In the genomic region with DNA sequence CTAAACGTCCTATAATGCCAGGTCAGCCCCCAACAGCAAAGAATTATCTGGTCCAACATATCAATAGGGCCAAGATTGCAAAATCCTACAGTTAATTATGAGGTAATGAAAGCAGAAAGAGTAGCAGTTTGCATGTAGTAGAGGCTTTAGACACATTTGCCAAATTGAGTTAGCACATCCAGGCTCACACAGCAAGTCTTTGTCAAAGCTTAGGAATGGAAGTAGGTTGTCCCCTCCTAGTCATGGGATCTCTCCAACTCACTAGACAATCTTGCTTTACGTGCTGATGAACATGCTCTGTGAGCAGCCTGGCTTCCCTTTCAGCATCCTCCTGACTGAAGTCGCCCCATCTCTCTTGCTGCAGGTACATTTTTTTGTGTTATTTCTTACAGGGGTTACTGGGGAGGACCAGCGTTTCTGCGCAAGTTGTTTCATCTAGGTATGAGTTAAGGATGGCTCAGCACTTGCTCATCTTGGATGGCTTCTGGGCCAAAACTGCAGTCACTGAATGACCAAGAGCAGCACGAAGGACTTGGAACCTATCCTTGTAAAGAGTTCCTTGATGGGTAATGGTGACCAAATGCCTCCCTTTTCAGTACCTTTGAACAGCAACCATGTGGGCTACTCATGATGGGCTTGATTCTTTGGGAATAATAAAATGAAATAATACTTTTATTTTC, we compare ENCODE assay signal across 22 cellular contexts.
"Had no signal": no experiment of that assay in that cellular context is flagged by ENCODE, and none has a peak within 500 bp of the region (broad histone marks: within the 10 kb centered on the region; RNA-seq: fewer than 3 reads in every experiment).

No MANE protein-coding gene starts in this region.

- H3K4me1 ChIP-seq: gastroesophageal sphincter, psoas muscle, right lobe of liver, testis, tibial nerve had no signal

- H3K4me2 ChIP-seq: hepatocyte had no signal

- DNase-seq: effector CD4-positive, alpha-beta T cell; endodermal cell; erythroblast; head of caudate nucleus; left colon; left ventricle myocardium superior; mesendoderm; naive thymus-derived CD4-positive, alpha-beta T cell; nephron progenitor cell; psoas muscle; retina; right lobe of liver; stimulated activated CD4-positive, alpha-beta T cell treated with anti-CD3 and anti-CD28 coated beads, Interleukin-4, amount 100 ng/mL, for 1 hour; stimulated activated CD8-positive, alpha-beta memory T cell treated with anti-CD3 and anti-CD28 coated beads, Interleukin-4, amount 100 ng/mL, for 48 hours; stimulated activated naive CD8-positive, alpha-beta T cell treated with anti-CD3 and anti-CD28 coated beads, Interleukin-15, amount 100 ng/mL, for 72 hours; testis had no signal

- H3K27ac ChIP-seq: coronary artery, gastroesophageal sphincter, hepatocyte, psoas muscle, right lobe of liver, testis, tibial nerve had no signal

- ATAC-seq: gastroesophageal sphincter; left colon; left ventricle myocardium superior; naive thymus-derived CD4-positive, alpha-beta T cell; right lobe of liver; stimulated activated memory B cell treated with anti-CD40 and anti-IgM and Interleukin-4, amounts not matched to agents 10 μg/mL and 1 μg/mL and 100 μg/mL, for 72 hours; stimulated activated naive CD8-positive, alpha-beta T cell treated with anti-CD3 and anti-CD28 coated beads, Interleukin-15, amount 100 ng/mL, for 72 hours had no signal

- H3K9me3 ChIP-seq: gastroesophageal sphincter, psoas muscle, right lobe of liver, testis, tibial nerve had no signal

- H2AFZ ChIP-seq: hepatocyte had no signal

- H3K4me3 ChIP-seq: coronary artery, gastroesophageal sphincter, hepatocyte, lung, psoas muscle, right lobe of liver, testis, tibial nerve had no signal

- H3K27me3 ChIP-seq: gastroesophageal sphincter, hepatocyte, right lobe of liver, testis, tibial nerve had no signal
